19 cellular contexts compared by ENCODE assay signal in genomic region chr6:136440187-136440582, GRCh38.
DNase-seq lines count a peak whose midpoint lies in the region; ATAC-seq and TF ChIP-seq lines count a peak whose summit lies in the region.
"Had no signal": no experiment of that assay in that cellular context is flagged by ENCODE, and none has a peak within 500 bp of the region (broad histone marks: within the 10 kb centered on the region; RNA-seq: fewer than 3 reads in every experiment).

No MANE protein-coding gene starts in this region.

- TF ChIP-seq CTCF in VCaP (conservative IDR thresholded peaks at IDR 0.05): no peak
- no peak for TF ChIP-seq CTCF in foreskin keratinocyte (conservative IDR thresholded peaks at IDR 0.05)
- no peak for TF ChIP-seq CTCF in smooth muscle cell (IDR thresholded peaks at IDR 0.05; ENCODE audit: borderline replicate concordance, insufficient read depth, poor library complexity, severe bottlenecking)

- peak overlapping the region; percentile 72 for H2AFZ ChIP-seq in smooth muscle cell (ENCODE audit: low read depth)
- H2AFZ ChIP-seq: neural progenitor cell had no signal

- no peaks in the 10 kb centered on the region for H3K27me3 ChIP-seq in foreskin keratinocyte
- no peaks in the 10 kb centered on the region for H3K27me3 ChIP-seq in smooth muscle cell (ENCODE audit: low read depth)
- H3K27me3 ChIP-seq: neural progenitor cell had no signal

- H3F3A ChIP-seq in smooth muscle cell (ENCODE audit: low read depth): no peaks in the 10 kb centered on the region

- H3K4me3 ChIP-seq in smooth muscle cell: no peak overlapping the region
- H3K4me3 ChIP-seq: neural progenitor cell, SJSA1 had no signal

- no peaks in the 10 kb centered on the region for H3K79me2 ChIP-seq in smooth muscle cell (ENCODE audit: low read depth)

- no peaks in the 10 kb centered on the region for H4K20me1 ChIP-seq in smooth muscle cell (ENCODE audit: low read depth)

- no peak overlapping the region for H3K9ac ChIP-seq in smooth muscle cell (ENCODE audit: low read depth)
- H3K9ac ChIP-seq: neural progenitor cell had no signal

- WGBS in smooth muscle cell (ENCODE audit: low lambda C conversion rate): 81% methylated on average over 2 of the region's 2 CpGs

- ATAC-seq in foreskin keratinocyte (peak; percentile 84), GM21717 (IDR thresholded peaks at IDR 0.05; ENCODE audit: unreplicated experiment) (no peak)
- ATAC-seq: stimulated activated memory B cell treated with anti-CD40 and anti-IgM and Interleukin-4, amounts not matched to agents 10 μg/mL and 1 μg/mL and 100 μg/mL, for 72 hours had no signal

- no peak overlapping the region for H3K4me2 ChIP-seq in smooth muscle cell
- H3K4me2 ChIP-seq: neural progenitor cell had no signal

- no peaks in the 10 kb centered on the region for H3K9me3 ChIP-seq in smooth muscle cell (replicated peaks; ENCODE audit: low read depth)
- H3K9me3 ChIP-seq: SJSA1 had no signal

- DNase-seq in LoVo (ENCODE audit: low spot score): peak; percentile 16
- peak; percentile 33 to 62 for DNase-seq in foreskin keratinocyte
- DNase-seq in smooth muscle cell (lab: John Stamatoyannopoulos, UW; ENCODE audit: unreplicated experiment): no peak
- no peak for DNase-seq in stimulated activated CD4-positive, alpha-beta T cell treated with anti-CD3 and anti-CD28 coated beads, Interleukin-15, amount 100 ng/mL, for 24 hours
- DNase-seq in activated CD4-positive, alpha-beta T cell treated with anti-CD3 and anti-CD28 coated beads for 4 hours: no peak
- DNase-seq in retina: no peak
- DNase-seq: activated CD4-positive, alpha-beta T cell treated with anti-CD3 and anti-CD28 coated beads, Interleukin-2, amount 10 ng/mL, durations not matched to agents 24 days and 14 days; activated CD8-positive, alpha-beta memory T cell treated with anti-CD3 and anti-CD28 coated beads, Interleukin-2, amount 50 U/mL, for 4 hours; activated gamma-delta T cell; anterior cingulate cortex; mesendoderm; NCI-H1436; trophoblast cell had no signal

- H3K4me1 ChIP-seq in foreskin keratinocyte (peaks cover 17% of the 10 kb centered on the region), smooth muscle cell (ENCODE audit: low read depth) (no peaks in the 10 kb centered on the region)
- H3K4me1 ChIP-seq: SJSA1 had no signal

- H3K36me3 ChIP-seq in smooth muscle cell (ENCODE audit: low read depth): no peaks in the 10 kb centered on the region
- H3K36me3 ChIP-seq: neural progenitor cell, SJSA1 had no signal

- H3K27ac ChIP-seq in VCaP: peak overlapping the region; percentile 69
- H3K27ac ChIP-seq in foreskin keratinocyte: peak overlapping the region; percentile 41
- peak overlapping the region; percentile 42 for H3K27ac ChIP-seq in smooth muscle cell (ENCODE audit: low read depth)
- H3K27ac ChIP-seq: HL-60, neural progenitor cell, SJSA1 had no signal

Comparison
In these comparisons a context has a peak if more than half of its experiments do, and no peak if none do; other contexts are left out.
1. DNase-seq: peak in LoVo (single experiment) and foreskin keratinocyte (2 of 2); none in smooth muscle cell (single experiment), stimulated activated CD4-positive, alpha-beta T cell treated with anti-CD3 and anti-CD28 coated beads, Interleukin-15, amount 100 ng/mL, for 24 hours (single experiment), activated CD4-positive, alpha-beta T cell treated with anti-CD3 and anti-CD28 coated beads for 4 hours (0 of 2) and retina (single experiment).
2. Peak in every context shown above with its lines, with median percentiles within 50 percentile points of each other: H3K27ac ChIP-seq.